8 cellular contexts compared by ENCODE assay signal in genomic region chr11:75313457-75314272, GRCh38. TPM values are rescaled to one million over a fixed set of nuclear protein-coding genes. Genes with fewer than 3 reads are reported as not detected.
DNase-seq lines count a peak whose midpoint lies in the region; ATAC-seq and TF ChIP-seq lines count a peak whose summit lies in the region.

No MANE protein-coding gene starts in this region.

- H3K27me3 ChIP-seq in stomach smooth muscle (ENCODE audit: control insufficient read depth in 1 of 2, insufficient read depth in 2 of 2, low read length in 2 of 2), result no peaks in the 10 kb centered on the region

- peaks cover 67% of the 10 kb centered on the region for H3K4me1 ChIP-seq in stomach smooth muscle (ENCODE audit: control insufficient read depth, insufficient read depth, low read length)

- H3K27ac Mint-ChIP-seq in stimulated activated naive B cell treated with anti-CD40 and anti-IgM and Interleukin-4, amounts not matched to agents 10 μg/mL and 1 μg/mL and 100 μg/mL, for 72 hours, result no peak overlapping the region

- in situ Hi-C loops in astrocyte of the spinal cord (cut with HindIII; ENCODE audit: low sequenced_read_pairs), result no loop called here

- H3K27me3 Mint-ChIP-seq in stimulated activated naive B cell treated with anti-CD40 and anti-IgM and Interleukin-4, amounts not matched to agents 10 μg/mL and 1 μg/mL and 100 μg/mL, for 72 hours, result no peaks in the 10 kb centered on the region

- H3K4me3 ChIP-seq in astrocyte of the spinal cord (ENCODE audit: low read depth, low read length) (no peak overlapping the region), stomach smooth muscle (ENCODE audit: low read length in 2 of 2) (peak overlapping the region in 1 of 2 donors; percentile 22)

- no peak overlapping the region for H3K4me3 Mint-ChIP-seq in stimulated activated naive B cell treated with anti-CD40 and anti-IgM and Interleukin-4, amounts not matched to agents 10 μg/mL and 1 μg/mL and 100 μg/mL, for 72 hours

- H3K9ac ChIP-seq in stomach smooth muscle (ENCODE audit: low read length in 2 of 2), result peak overlapping the region in 1 of 2 donors; percentile 36

- peaks cover 0 to 5% of the 10 kb centered on the region in 2 donors for H3K36me3 ChIP-seq in stomach smooth muscle (ENCODE audit: control insufficient read depth in 2 of 2, insufficient read depth in 2 of 2, low read length in 2 of 2)

- DNase-seq in HT1080 (ENCODE audit: low read depth) (peak; percentile 77), astrocyte of the spinal cord (ENCODE audit: low read depth, low spot score) (peak; percentile 44), iris pigment epithelial cell (ENCODE audit: low read depth) (peak; percentile 86), HK-2 (ENCODE audit: unreplicated experiment) (no peak), NAMALWA (ENCODE audit: low spot score) (no peak)
- DNase-seq in stimulated activated naive B cell treated with anti-CD40 and anti-IgM and Interleukin-4, amounts not matched to agents 10 μg/mL and 1 μg/mL and 100 μg/mL, for 72 hours, result no peak

- TF ChIP-seq CTCF in astrocyte of the spinal cord (IDR thresholded peaks at IDR 0.05; ENCODE audit: low read depth, low read length), result no peak

- H3K27ac ChIP-seq in stomach smooth muscle (ENCODE audit: low read length), result peak overlapping the region; percentile 75

- peaks cover 0 to 3% of the 10 kb centered on the region in 2 donors for H3K36me3 Mint-ChIP-seq in stimulated activated naive B cell treated with anti-CD40 and anti-IgM and Interleukin-4, amounts not matched to agents 10 μg/mL and 1 μg/mL and 100 μg/mL, for 72 hours

- ATAC-seq in HG02798 (IDR thresholded peaks at IDR 0.05; ENCODE audit: poor library complexity, unreplicated experiment), result no peak
- no peak for ATAC-seq in stimulated activated naive B cell treated with anti-CD40 and anti-IgM and Interleukin-4, amounts not matched to agents 10 μg/mL and 1 μg/mL and 100 μg/mL, for 72 hours (replicated peaks)

- no peaks in the 10 kb centered on the region for H3K9me3 ChIP-seq in stomach smooth muscle (ENCODE audit: control insufficient read depth in 2 of 2, low read length in 2 of 2)

- H3K4me1 Mint-ChIP-seq in stimulated activated naive B cell treated with anti-CD40 and anti-IgM and Interleukin-4, amounts not matched to agents 10 μg/mL and 1 μg/mL and 100 μg/mL, for 72 hours, result no peaks in the 10 kb centered on the region

- H3K9me3 Mint-ChIP-seq in stimulated activated naive B cell treated with anti-CD40 and anti-IgM and Interleukin-4, amounts not matched to agents 10 μg/mL and 1 μg/mL and 100 μg/mL, for 72 hours, result peaks cover 0 to 2% of the 10 kb centered on the region in 2 donors

RNA-seq across cellular contexts. Expression of gene ARRB1, which starts 37.8 kb away (rescaled TPM):
- 7.3 and 10.6 TPM in 2 replicates for total RNA-seq in HT1080 (2014; rRNA removed; shearing (Covaris generic))
- polyA plus RNA-seq in HT1080 (2015; cell fraction: cytosol; rRNA removed), result 5.2 and 5.5 TPM in 2 replicates
- polyA plus RNA-seq in HT1080 (2015; cell fraction: nucleus; rRNA removed), result 4.0 and 4.8 TPM in 2 replicates

Comparison
In these comparisons a context has a peak if more than half of its experiments do, and no peak if none do; other contexts are left out.
1. DNase-seq: peak in HT1080 (single experiment), astrocyte of the spinal cord (single experiment) and iris pigment epithelial cell (single experiment); none in HK-2 (single experiment), NAMALWA (single experiment) and stimulated activated naive B cell treated with anti-CD40 and anti-IgM and Interleukin-4, amounts not matched to agents 10 μg/mL and 1 μg/mL and 100 μg/mL, for 72 hours (single experiment).